8 cellular contexts compared by ENCODE assay signal in the genomic region with DNA sequence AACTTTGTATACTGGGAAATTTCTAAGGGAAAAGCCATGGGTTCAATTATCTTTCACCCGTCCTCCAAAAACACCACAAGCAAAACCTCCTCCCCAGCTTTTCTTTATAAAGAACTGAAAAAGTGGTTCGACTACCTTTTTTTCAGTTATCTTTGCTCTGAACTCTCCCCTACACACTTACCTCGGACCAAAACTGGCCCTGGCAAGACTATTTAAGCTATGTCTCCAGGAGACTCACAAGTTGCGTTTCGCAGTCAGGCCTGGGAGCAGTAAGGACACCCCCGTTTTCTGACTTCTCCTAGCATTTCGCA. TPM values are rescaled to one million over a fixed set of nuclear protein-coding genes. Genes with fewer than 3 reads are reported as not detected.
A peak's percentile ranks its signal among the peaks of the same experiment; 100 is the strongest.
DNase-seq lines count a peak whose midpoint lies in the region; ATAC-seq and TF ChIP-seq lines count a peak whose summit lies in the region.

No MANE protein-coding gene starts in this region.

- 0% methylated on average over 7 of the region's 7 CpGs for WGBS in lower leg skin, 2 donors

- peak; percentile 0 for ATAC-seq in HG02678 (IDR thresholded peaks at IDR 0.05; ENCODE audit: unreplicated experiment)

- peak overlapping the region; percentile 88 to 89 for H3K27ac ChIP-seq in uterus

- H3K36me3 ChIP-seq in adipocyte (ENCODE audit: control insufficient read depth, insufficient read depth, low read length, severe bottlenecking) (peaks cover 6% of the 10 kb centered on the region), uterus (no peaks in the 10 kb centered on the region)

- H3K27me3 ChIP-seq in adipocyte (replicated peaks; ENCODE audit: control insufficient read depth, insufficient read depth, low read length) (no peaks in the 10 kb centered on the region), uterus (no peaks in the 10 kb centered on the region)

- CTCF ChIA-PET in GM10248 (lab: Yijun Ruan, JAX), result interaction anchor here (0.7 to 1.8 kb wide), 2 partner anchors 9 to 15 kb away, joined by 3 to 5 read pairs; a partner anchor contains a TSS

- TF ChIP-seq CTCF in AG10803 (conservative IDR thresholded peaks at IDR 0.05; ENCODE audit: low read length) (no peak), lower leg skin (IDR thresholded peaks at IDR 0.05) (no peak), uterus (IDR thresholded peaks at IDR 0.05) (no peak), GM10248 (IDR thresholded peaks at IDR 0.05; ENCODE audit: control extremely low read depth, extremely low read depth, low read depth, missing control alignments) (no peak)

- POLR2A ChIA-PET in GM10248 (lab: Yijun Ruan, JAX), result no interaction called here

- H3K4me1 ChIP-seq in adipocyte (ENCODE audit: control insufficient read depth, insufficient read depth, low read length) (peaks cover 38% of the 10 kb centered on the region), uterus (no peaks in the 10 kb centered on the region)

- H3K9me3 ChIP-seq in adipocyte (ENCODE audit: control insufficient read depth, low read length), result no peaks in the 10 kb centered on the region
- no peaks in the 10 kb centered on the region for H3K9me3 ChIP-seq in uterus

- H3K4me3 ChIP-seq in AG10803 (ENCODE audit: low read length) (peak overlapping the region; percentile 90), adipocyte (ENCODE audit: low read length) (peak overlapping the region; percentile 100), lower leg skin (ENCODE audit: low read depth, poor library complexity, severe bottlenecking) (peak overlapping the region; percentile 90), uterus (peak overlapping the region; percentile 80 to 96)

- H3K9ac ChIP-seq in adipocyte (ENCODE audit: low read length), result peak overlapping the region; percentile 97

- no peak for DNase-seq in AG10803 (ENCODE audit: low read depth)
- DNase-seq in adipocyte (ENCODE audit: low read depth), result no peak
- DNase-seq in lower leg skin (ENCODE audit: low spot score in 2 of 2), result no peak
- DNase-seq in uterus, result no peak
- DNase-seq in NCI-H526 treated with DMSO at 0.1 percent for 48 hours (lab: John Stamatoyannopoulos, UW), result no peak
- DNase-seq in GM10248 (ENCODE audit: extremely low spot score), result no peak
- no peak for DNase-seq in putamen (ENCODE audit: low spot score)

- intact Hi-C loops in lower leg skin (cut with DNase I; ENCODE audit: low total_unique reads), result no loop called here
- intact Hi-C loops in uterus (cut with DNase I; ENCODE audit: low total_unique reads), result no loop called here

- TF ChIP-seq POLR2A in lower leg skin (IDR thresholded peaks at IDR 0.05), result no peak
- no peak for TF ChIP-seq POLR2A in uterus (IDR thresholded peaks at IDR 0.05)

RNA-seq across cellular contexts. Expression of a gene that starts 0.6 kb away (rescaled TPM):
- total RNA-seq in lower leg skin (10 to 100 TPM; 48.8 to 76.1 (median 52.6) TPM), uterus (100 to 1,000 TPM in 2 of 4 donors, 10 to 100 TPM in 2; 59.1 to 181 (median 102) TPM)

RNA-seq across cellular contexts. Expression of a gene that starts 15.3 kb away (rescaled TPM):
- 10 to 100 TPM; 20.7 to 35.4 (median 27.8) TPM for total RNA-seq in lower leg skin
- total RNA-seq in uterus, result 100 to 1,000 TPM in 1 of 4 donors, 10 to 100 TPM in 3; 65.1 to 178 (median 79.4) TPM
